ENCODE assay signal across 13 cellular contexts in the genomic region with DNA sequence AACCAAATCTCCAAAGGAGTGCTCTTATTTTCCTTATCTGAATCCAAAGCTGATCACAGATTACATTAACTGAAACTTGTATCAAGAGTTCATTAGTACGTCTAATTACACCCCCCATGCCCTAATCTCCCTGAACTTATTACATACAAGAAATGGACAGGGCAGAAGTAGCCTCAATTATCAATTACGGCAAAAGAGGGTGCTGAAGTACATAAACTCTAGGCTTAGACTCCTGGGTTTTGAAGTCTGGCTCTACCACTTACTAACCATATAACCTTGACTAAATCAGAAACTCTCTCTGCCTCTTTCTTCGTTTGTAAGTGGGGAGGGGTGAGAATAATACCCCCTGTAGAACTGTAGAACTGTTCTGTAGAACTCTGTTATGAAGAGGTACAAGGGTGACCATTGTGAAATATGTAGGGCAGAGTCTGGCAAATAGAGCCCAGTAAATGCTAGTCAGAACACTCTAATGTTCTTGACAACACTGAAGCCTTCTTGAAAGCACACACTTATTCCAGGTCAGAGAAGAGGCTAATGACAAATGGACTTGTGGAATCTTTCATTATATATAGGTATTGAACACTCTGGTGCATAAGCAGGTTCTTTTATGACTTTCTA. TPM values are rescaled to one million over a fixed set of nuclear protein-coding genes. Genes with fewer than 3 reads are reported as not detected.
A peak's percentile ranks its signal among the peaks of the same experiment; 100 is the strongest.
DNase-seq lines count a peak whose midpoint lies in the region; ATAC-seq and TF ChIP-seq lines count a peak whose summit lies in the region.
"Had no signal": no experiment of that assay in that cellular context is flagged by ENCODE, and none has a peak within 500 bp of the region (broad histone marks: within the 10 kb centered on the region; RNA-seq: fewer than 3 reads in every experiment).

No MANE protein-coding gene starts in this region.

- H3K27ac Mint-ChIP-seq in activated CD8-positive, alpha-beta T cell treated with anti-CD3 and anti-CD28 coated beads, Interleukin-2, amount 10 ng/mL, durations not matched to agents 7 days and 5 days = no peak overlapping the region
- H3K27ac Mint-ChIP-seq: activated naive CD8-positive, alpha-beta T cell treated with anti-CD3 and anti-CD28 coated beads, Interleukin-2, amount 10 ng/mL, durations not matched to agents 7 days and 5 days; IgD-negative memory B cell had no signal

- no peaks in the 10 kb centered on the region for H3K9me3 Mint-ChIP-seq in activated CD8-positive, alpha-beta T cell treated with anti-CD3 and anti-CD28 coated beads, Interleukin-2, amount 10 ng/mL, durations not matched to agents 7 days and 5 days (ENCODE audit: insufficient read depth)
- H3K9me3 Mint-ChIP-seq: activated naive CD8-positive, alpha-beta T cell treated with anti-CD3 and anti-CD28 coated beads, Interleukin-2, amount 10 ng/mL, durations not matched to agents 7 days and 5 days; IgD-negative memory B cell had no signal

- H3K4me3 Mint-ChIP-seq in activated CD8-positive, alpha-beta T cell treated with anti-CD3 and anti-CD28 coated beads, Interleukin-2, amount 10 ng/mL, durations not matched to agents 7 days and 5 days = no peak overlapping the region
- H3K4me3 Mint-ChIP-seq: activated naive CD8-positive, alpha-beta T cell treated with anti-CD3 and anti-CD28 coated beads, Interleukin-2, amount 10 ng/mL, durations not matched to agents 7 days and 5 days; IgD-negative memory B cell had no signal

- peaks cover 4% of the 10 kb centered on the region for H3K4me1 Mint-ChIP-seq in activated CD8-positive, alpha-beta T cell treated with anti-CD3 and anti-CD28 coated beads, Interleukin-2, amount 10 ng/mL, durations not matched to agents 7 days and 5 days (ENCODE audit: low read depth)
- H3K4me1 Mint-ChIP-seq: IgD-negative memory B cell had no signal

- peak; percentile 57 for ATAC-seq in GM18868 (IDR thresholded peaks at IDR 0.05; ENCODE audit: unreplicated experiment)
- peak; percentile 79 for ATAC-seq in HG02943 (IDR thresholded peaks at IDR 0.05; ENCODE audit: low read depth, unreplicated experiment)
- no peak for ATAC-seq in activated CD8-positive, alpha-beta T cell treated with anti-CD3 and anti-CD28 coated beads, Interleukin-2, amount 10 ng/mL, durations not matched to agents 7 days and 5 days
- no peak for ATAC-seq in HG02623 (IDR thresholded peaks at IDR 0.05; ENCODE audit: unreplicated experiment)

- CTCF ChIA-PET in activated CD8-positive, alpha-beta T cell treated with anti-CD3 and anti-CD28 coated beads, Interleukin-2, amount 10 ng/mL, durations not matched to agents 7 days and 5 days (lab: Charles Lee) = interaction anchor here (0.6 kb wide), 1 partner anchor 353 kb away, joined by 3 read pairs; no protein-coding TSS in a partner anchor

- TF ChIP-seq CTCF in AG09319 (IDR thresholded peaks at IDR 0.05; ENCODE audit: low read depth, low read length) = peak; percentile 5

- POLR2A ChIA-PET in activated CD8-positive, alpha-beta T cell treated with anti-CD3 and anti-CD28 coated beads, Interleukin-2, amount 10 ng/mL, durations not matched to agents 7 days and 5 days (lab: Charles Lee) = no interaction called here

- peaks cover 48% of the 10 kb centered on the region for H3K27me3 Mint-ChIP-seq in activated CD8-positive, alpha-beta T cell treated with anti-CD3 and anti-CD28 coated beads, Interleukin-2, amount 10 ng/mL, durations not matched to agents 7 days and 5 days (ENCODE audit: low read depth)

- DNase-seq in AG09319 (ENCODE audit: extremely low read depth, low read depth) = no peak
- DNase-seq in RPMI7951 (ENCODE audit: low read depth) = peak; percentile 56
- DNase-seq in ureter (ENCODE audit: low spot score) = no peak
- DNase-seq in activated CD8-positive, alpha-beta T cell treated with anti-CD3 and anti-CD28 coated beads, Interleukin-2, amount 10 ng/mL, durations not matched to agents 7 days and 5 days = no peak
- no peak for DNase-seq in medulla oblongata (ENCODE audit: extremely low spot score)
- DNase-seq: activated naive CD8-positive, alpha-beta T cell treated with anti-CD3 and anti-CD28 coated beads, Interleukin-2, amount 10 ng/mL, durations not matched to agents 7 days and 5 days; NK-92 treated with Interleukin-12 subunit alpha and Interleukin-12 subunit beta, amount 100 ng/mL, for 24 hours; stimulated activated naive CD4-positive, alpha-beta T cell had no signal

- H3K36me3 Mint-ChIP-seq in activated CD8-positive, alpha-beta T cell treated with anti-CD3 and anti-CD28 coated beads, Interleukin-2, amount 10 ng/mL, durations not matched to agents 7 days and 5 days (ENCODE audit: low read depth) = no peaks in the 10 kb centered on the region
- H3K36me3 Mint-ChIP-seq: activated naive CD8-positive, alpha-beta T cell treated with anti-CD3 and anti-CD28 coated beads, Interleukin-2, amount 10 ng/mL, durations not matched to agents 7 days and 5 days; IgD-negative memory B cell had no signal

RNA-seq across cellular contexts. Expression of gene OR5K4, which starts 19.6 kb away (rescaled TPM):
- not detected in 2 replicates for total RNA-seq in RPMI7951 (2014; rRNA removed; shearing (Covaris generic))
- total RNA-seq in ureter = not detected
- not detected for total RNA-seq in activated CD8-positive, alpha-beta T cell treated with anti-CD3 and anti-CD28 coated beads, Interleukin-2, amount 10 ng/mL, durations not matched to agents 7 days and 5 days
- total RNA-seq: activated naive CD8-positive, alpha-beta T cell treated with anti-CD3 and anti-CD28 coated beads, Interleukin-2, amount 10 ng/mL, durations not matched to agents 7 days and 5 days; esophagus muscularis mucosa had no signal

RNA-seq across cellular contexts. Expression of gene OR5H2, which starts 51.8 kb away (rescaled TPM):
- total RNA-seq in RPMI7951 (2014; rRNA removed; shearing (Covaris generic)) = not detected in 2 replicates
- total RNA-seq in ureter = not detected
- not detected for total RNA-seq in activated CD8-positive, alpha-beta T cell treated with anti-CD3 and anti-CD28 coated beads, Interleukin-2, amount 10 ng/mL, durations not matched to agents 7 days and 5 days
- total RNA-seq: activated naive CD8-positive, alpha-beta T cell treated with anti-CD3 and anti-CD28 coated beads, Interleukin-2, amount 10 ng/mL, durations not matched to agents 7 days and 5 days; esophagus muscularis mucosa had no signal

RNA-seq across cellular contexts. Expression of gene OR5K3, which starts 56.4 kb away (rescaled TPM):
- total RNA-seq in RPMI7951 (2014; rRNA removed; shearing (Covaris generic)) = not detected in 2 replicates
- not detected for total RNA-seq in ureter
- not detected for total RNA-seq in activated CD8-positive, alpha-beta T cell treated with anti-CD3 and anti-CD28 coated beads, Interleukin-2, amount 10 ng/mL, durations not matched to agents 7 days and 5 days
- total RNA-seq: activated naive CD8-positive, alpha-beta T cell treated with anti-CD3 and anti-CD28 coated beads, Interleukin-2, amount 10 ng/mL, durations not matched to agents 7 days and 5 days; esophagus muscularis mucosa had no signal

Comparison
In these comparisons a context has a peak if more than half of its experiments do, and no peak if none do; other contexts are left out.
1. ATAC-seq: peak in GM18868 (single experiment) and HG02943 (single experiment); none in activated CD8-positive, alpha-beta T cell treated with anti-CD3 and anti-CD28 coated beads, Interleukin-2, amount 10 ng/mL, durations not matched to agents 7 days and 5 days (single experiment) and HG02623 (single experiment).